ENCODE assay signal across 18 cellular contexts in the genomic region with DNA sequence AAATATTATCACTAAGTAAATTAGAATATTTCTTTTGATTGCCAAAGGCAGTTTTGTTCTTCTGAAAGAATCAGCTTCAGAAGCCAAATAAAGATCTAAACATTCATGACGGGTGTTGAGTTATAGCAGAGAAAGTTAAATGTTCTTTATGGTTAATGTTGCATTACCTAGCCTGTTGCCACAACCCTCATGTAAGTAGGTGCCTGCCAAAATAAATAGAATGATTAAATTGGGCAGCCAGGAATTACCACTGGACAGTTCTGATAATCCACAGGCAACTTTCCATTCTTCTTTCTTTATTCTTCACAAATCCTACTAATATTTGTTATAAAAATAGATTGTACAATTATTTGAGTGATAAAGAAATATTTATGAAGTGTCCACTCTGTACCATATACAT.
DNase-seq lines count a peak whose midpoint lies in the region; ATAC-seq and TF ChIP-seq lines count a peak whose summit lies in the region.
"Had no signal": no experiment of that assay in that cellular context is flagged by ENCODE, and none has a peak within 500 bp of the region (broad histone marks: within the 10 kb centered on the region; RNA-seq: fewer than 3 reads in every experiment).

No MANE protein-coding gene starts in this region.

- ATAC-seq in stimulated activated effector memory CD8-positive, alpha-beta T cell treated with anti-CD3 and anti-CD28 coated beads, Interleukin-12 subunit alpha, Interleukin-12 subunit beta, amount 100 ng/mL, for 72 hours, result no peak
- ATAC-seq in GM21825 (IDR thresholded peaks at IDR 0.05; ENCODE audit: unreplicated experiment), result no peak
- ATAC-seq in HG03442 (IDR thresholded peaks at IDR 0.05; ENCODE audit: unreplicated experiment), result no peak

- no peaks in the 10 kb centered on the region for H3K36me3 ChIP-seq in kidney epithelial cell (ENCODE audit: control insufficient read depth, insufficient read depth, low read length)
- H3K36me3 ChIP-seq: BE2C had no signal

- H3K4me3 ChIP-seq in astrocyte of the cerebellum (ENCODE audit: low read depth, low read length), result no peak overlapping the region
- no peak overlapping the region for H3K4me3 ChIP-seq in kidney epithelial cell (ENCODE audit: low read depth, low read length)
- H3K4me3 ChIP-seq: SK-N-MC had no signal

- H3K36me3 Mint-ChIP-seq in stimulated activated effector memory CD8-positive, alpha-beta T cell treated with anti-CD3 and anti-CD28 coated beads, Interleukin-12 subunit alpha, Interleukin-12 subunit beta, amount 100 ng/mL, for 72 hours, result no peaks in the 10 kb centered on the region
- H3K36me3 Mint-ChIP-seq: CD4-positive, alpha-beta memory T cell had no signal

- no peaks in the 10 kb centered on the region for H3K4me1 Mint-ChIP-seq in stimulated activated effector memory CD8-positive, alpha-beta T cell treated with anti-CD3 and anti-CD28 coated beads, Interleukin-12 subunit alpha, Interleukin-12 subunit beta, amount 100 ng/mL, for 72 hours
- H3K4me1 Mint-ChIP-seq: CD4-positive, alpha-beta memory T cell had no signal

- peak; percentile 41 for DNase-seq in Caki2 (ENCODE audit: low read depth)
- DNase-seq in NCI-H2029 treated with DMSO at 0.1 percent for 48 hours (lab: John Stamatoyannopoulos, UW), result peak; percentile 39
- peak; percentile 11 for DNase-seq in astrocyte of the cerebellum (ENCODE audit: low read depth)
- peak; percentile 26 for DNase-seq in kidney epithelial cell (ENCODE audit: low read depth)
- no peak for DNase-seq in DMS 273 (lab: John Stamatoyannopoulos, UW; ENCODE audit: unreplicated experiment)
- DNase-seq in stimulated activated effector memory CD8-positive, alpha-beta T cell treated with anti-CD3 and anti-CD28 coated beads, Interleukin-12 subunit alpha, Interleukin-12 subunit beta, amount 100 ng/mL, for 72 hours (ENCODE audit: low spot score in 2 of 2), result no peak
- DNase-seq: BE2C; CD4-positive, alpha-beta memory T cell; DND-41; GDM1; GOT3; NCI-H1436 treated with DMSO at 0.1 percent for 48 hours; NCI-H2107; NCI-H446; OCI-M1 had no signal

- H3K4me3 Mint-ChIP-seq in stimulated activated effector memory CD8-positive, alpha-beta T cell treated with anti-CD3 and anti-CD28 coated beads, Interleukin-12 subunit alpha, Interleukin-12 subunit beta, amount 100 ng/mL, for 72 hours, result no peak overlapping the region
- H3K4me3 Mint-ChIP-seq: CD4-positive, alpha-beta memory T cell had no signal

- H3K27ac Mint-ChIP-seq in stimulated activated effector memory CD8-positive, alpha-beta T cell treated with anti-CD3 and anti-CD28 coated beads, Interleukin-12 subunit alpha, Interleukin-12 subunit beta, amount 100 ng/mL, for 72 hours, result no peak overlapping the region
- H3K27ac Mint-ChIP-seq: CD4-positive, alpha-beta memory T cell had no signal

- no peaks in the 10 kb centered on the region for H3K27me3 ChIP-seq in kidney epithelial cell (ENCODE audit: control insufficient read depth, insufficient read depth, low read length)
- H3K27me3 ChIP-seq: BE2C had no signal

- TF ChIP-seq CTCF in astrocyte of the cerebellum (IDR thresholded peaks at IDR 0.05; ENCODE audit: low read depth, low read length, missing control alignments) (no peak), kidney epithelial cell (IDR thresholded peaks at IDR 0.05; ENCODE audit: insufficient read depth, low read length, poor library complexity, severe bottlenecking) (no peak)

- H3K9me3 Mint-ChIP-seq in stimulated activated effector memory CD8-positive, alpha-beta T cell treated with anti-CD3 and anti-CD28 coated beads, Interleukin-12 subunit alpha, Interleukin-12 subunit beta, amount 100 ng/mL, for 72 hours, result peaks cover 6% of the 10 kb centered on the region

- in situ Hi-C loops in Caki2 (cut with HindIII; ENCODE audit: low pct_unique_long_range_greater_than_20kb, low sequenced_read_pairs), result no loop called here
- in situ Hi-C loops in astrocyte of the cerebellum (cut with HindIII; ENCODE audit: low sequenced_read_pairs), result no loop called here

Comparison
In these comparisons a context has a peak if more than half of its experiments do, and no peak if none do; other contexts are left out.
1. DNase-seq: peak in Caki2 (single experiment), NCI-H2029 treated with DMSO at 0.1 percent for 48 hours (single experiment), astrocyte of the cerebellum (single experiment) and kidney epithelial cell (single experiment); none in DMS 273 (single experiment) and stimulated activated effector memory CD8-positive, alpha-beta T cell treated with anti-CD3 and anti-CD28 coated beads, Interleukin-12 subunit alpha, Interleukin-12 subunit beta, amount 100 ng/mL, for 72 hours (0 of 2).